In the genomic region with DNA sequence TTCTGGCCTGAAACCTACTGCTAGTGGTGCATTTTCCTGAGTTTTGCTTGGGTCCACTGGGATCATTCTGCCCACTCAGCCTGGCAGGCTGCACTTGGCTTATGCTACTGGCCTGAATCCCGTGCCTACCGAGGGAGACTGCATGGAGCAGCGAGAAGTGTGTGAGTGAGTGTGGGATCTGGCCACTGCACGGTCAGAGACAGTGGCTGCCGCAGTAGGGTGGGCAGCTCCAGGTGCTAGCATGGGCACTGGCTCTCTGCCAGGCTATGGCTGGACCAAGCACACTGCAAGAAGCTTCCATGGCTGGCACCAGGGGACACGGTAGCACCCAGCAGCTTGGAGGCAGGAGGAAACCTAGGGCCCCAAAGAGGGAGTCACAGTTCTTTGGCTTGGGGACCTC, we compare ENCODE assay signal across 1 cellular context.
TF ChIP-seq lines count a peak whose summit lies in the region.

No MANE protein-coding gene starts in this region.

TF ChIP-seq in H1, 55 proteins besides CTCF, POLR2A, EP300 and RAD21:
- TF ChIP-seq, protein P1, sequence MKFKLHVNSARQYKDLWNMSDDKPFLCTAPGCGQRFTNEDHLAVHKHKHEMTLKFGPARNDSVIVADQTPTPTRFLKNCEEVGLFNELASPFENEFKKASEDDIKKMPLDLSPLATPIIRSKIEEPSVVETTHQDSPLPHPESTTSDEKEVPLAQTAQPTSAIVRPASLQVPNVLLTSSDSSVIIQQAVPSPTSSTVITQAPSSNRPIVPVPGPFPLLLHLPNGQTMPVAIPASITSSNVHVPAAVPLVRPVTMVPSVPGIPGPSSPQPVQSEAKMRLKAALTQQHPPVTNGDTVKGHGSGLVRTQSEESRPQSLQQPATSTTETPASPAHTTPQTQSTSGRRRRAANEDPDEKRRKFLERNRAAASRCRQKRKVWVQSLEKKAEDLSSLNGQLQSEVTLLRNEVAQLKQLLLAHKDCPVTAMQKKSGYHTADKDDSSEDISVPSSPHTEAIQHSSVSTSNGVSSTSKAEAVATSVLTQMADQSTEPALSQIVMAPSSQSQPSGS (IDR thresholded peaks at IDR 0.05; ENCODE audit: low read length) = no peak
- TF ChIP-seq POLR2AphosphoS5 (IDR thresholded peaks at IDR 0.05; ENCODE audit: low read depth, low read length) (no peak), CHD7 (IDR thresholded peaks at IDR 0.05; ENCODE audit: insufficient replicate concordance, low read length) (no peak), SUZ12 (IDR thresholded peaks at IDR 0.05; ENCODE audit: low read length) (no peak), SP1 (IDR thresholded peaks at IDR 0.05; ENCODE audit: low read depth, low read length) (no peak), RNF2 (IDR thresholded peaks at IDR 0.05; ENCODE audit: borderline replicate concordance, low read depth, low read length, missing control alignments, poor library complexity, severe bottlenecking) (no peak), KDM4A (IDR thresholded peaks at IDR 0.05; ENCODE audit: low read depth, low read length, severe bottlenecking) (no peak), RXRA (IDR thresholded peaks at IDR 0.05; ENCODE audit: insufficient read depth, low read depth, low read length) (no peak), TAF1 (IDR thresholded peaks at IDR 0.05; ENCODE audit: low read depth, low read length) (no peak), CREB1 (IDR thresholded peaks at IDR 0.05) (no peak), CEBPB (IDR thresholded peaks at IDR 0.05; ENCODE audit: low read depth, low read length) (no peak), SIX5 (IDR thresholded peaks at IDR 0.05; ENCODE audit: low read depth, low read length) (no peak), SAP30 (IDR thresholded peaks at IDR 0.05; ENCODE audit: insufficient read depth, insufficient replicate concordance, low read length) (no peak), TEAD4 (IDR thresholded peaks at IDR 0.05; ENCODE audit: low read depth, low read length) (no peak), TBP (IDR thresholded peaks at IDR 0.05; ENCODE audit: low read depth, low read length) (no peak), ZNF274 (IDR thresholded peaks at IDR 0.05; ENCODE audit: borderline replicate concordance, extremely low read depth, low read length) (no peak), TCF12 (IDR thresholded peaks at IDR 0.05; ENCODE audit: low read depth, low read length) (no peak)
